In genomic region chr6:50712291-50712690, GRCh38 we compare ENCODE assay signal across 9 cellular contexts. TPM values are rescaled to one million over a fixed set of nuclear protein-coding genes. Genes with fewer than 3 reads are reported as not detected.
"Had no signal": no experiment of that assay in that cellular context is flagged by ENCODE, and none has a peak within 500 bp of the region (broad histone marks: within the 10 kb centered on the region; RNA-seq: fewer than 3 reads in every experiment).

No MANE protein-coding gene starts in this region.

- H3K9ac ChIP-seq: GM23248 had no signal

- ATAC-seq: HCT116, K562 had no signal

- H3K4me3 ChIP-seq: GM23248, HAP-1, K562 had no signal

- DNase-seq: GM23248, H7, HFFc6, IMR-90, KG1 had no signal

- H3K9me3 ChIP-seq: HAP-1 had no signal

- H3K4me3 Mint-ChIP-seq: HFFc6 had no signal

- H3K27ac Mint-ChIP-seq: HFFc6 had no signal

- H3K27ac ChIP-seq: GM23248 had no signal

- H2AFZ ChIP-seq: GM23248 had no signal

- H3K36me3 ChIP-seq: HAP-1 had no signal

RNA-seq across cellular contexts. Expression of gene TFAP2D, which starts 1.0 kb away (rescaled TPM):
- total RNA-seq: GM23248, H7, HFFc6, HT-29, IMR-90, K562 had no signal
